In genomic region chr10:34280599-34281374, GRCh38 we compare ENCODE assay signal across 9 cellular contexts.
A peak's percentile ranks its signal among the peaks of the same experiment; 100 is the strongest.
DNase-seq lines count a peak whose midpoint lies in the region; ATAC-seq and TF ChIP-seq lines count a peak whose summit lies in the region.
"Had no signal": no experiment of that assay in that cellular context is flagged by ENCODE, and none has a peak within 500 bp of the region (broad histone marks: within the 10 kb centered on the region; RNA-seq: fewer than 3 reads in every experiment).

No MANE protein-coding gene starts in this region.

- no peak for TF ChIP-seq POLR2A in gastrocnemius medialis (IDR thresholded peaks at IDR 0.05)

- in situ Hi-C loops in gastrocnemius medialis (cut with MboI; ENCODE audit: low sequenced_read_pairs in 4 of 4) = no loop called here

- H3K9me3 ChIP-seq in gastrocnemius medialis = no peaks in the 10 kb centered on the region

- intact Hi-C loops in gastrocnemius medialis (cut with DNase I; ENCODE audit: low total_unique reads) = no loop called here

- H3K4me3 ChIP-seq in GM12875 (ENCODE audit: low read depth, low read length) (no peak overlapping the region), gastrocnemius medialis (no peak overlapping the region)
- H3K4me3 ChIP-seq: SK-N-MC had no signal

- H3K27me3 ChIP-seq in gastrocnemius medialis = no peaks in the 10 kb centered on the region

- ATAC-seq in gastrocnemius medialis (peak; percentile 70 to 82), HG03571 (IDR thresholded peaks at IDR 0.05; ENCODE audit: unreplicated experiment) (no peak), HG03159 (IDR thresholded peaks at IDR 0.05; ENCODE audit: unreplicated experiment) (no peak)

- TF ChIP-seq CTCF in GM12875 (IDR thresholded peaks at IDR 0.05; ENCODE audit: borderline replicate concordance, insufficient read depth, low read depth, low read length) (peak; percentile 28; the same call in 1 of the 2 replicates), gastrocnemius medialis (IDR thresholded peaks at IDR 0.05 in 4 of 5, conservative IDR thresholded peaks at IDR 0.05 in 1 of 5) (no peak)

- H3K27ac ChIP-seq in gastrocnemius medialis = peak overlapping the region; percentile 38 to 56 (median 46)
- H3K27ac ChIP-seq: SK-N-MC had no signal

- DNase-seq in T1000 (lab: John Stamatoyannopoulos, UW) = peak; percentile 38
- peak; percentile 52 for DNase-seq in foreskin melanocyte
- peak; percentile 39 to 45 for DNase-seq in gastrocnemius medialis
- DNase-seq in SIG-M5 treated with dmso at 0.1 percent for 504 hours (lab: John Stamatoyannopoulos, UW; ENCODE audit: unreplicated experiment) = no peak
- DNase-seq in NCI-H345 treated with DMSO at 0.1 percent for 48 hours (lab: John Stamatoyannopoulos, UW; ENCODE audit: unreplicated experiment) = no peak

- H3K36me3 ChIP-seq in gastrocnemius medialis = no peaks in the 10 kb centered on the region

- H3K4me1 ChIP-seq in gastrocnemius medialis = no peaks in the 10 kb centered on the region

Comparison
In these comparisons a context has a peak if more than half of its experiments do, and no peak if none do; other contexts are left out.
1. DNase-seq: peak in T1000 (single experiment), foreskin melanocyte (single experiment) and gastrocnemius medialis (2 of 2); none in SIG-M5 treated with dmso at 0.1 percent for 504 hours (single experiment) and NCI-H345 treated with DMSO at 0.1 percent for 48 hours (single experiment).
2. ATAC-seq: peak in gastrocnemius medialis (2 of 2); none in HG03571 (single experiment) and HG03159 (single experiment).